8 cellular contexts compared by ENCODE assay signal in genomic region chr2:206989306-206989705, GRCh38. TPM values are rescaled to one million over a fixed set of nuclear protein-coding genes. Genes with fewer than 3 reads are reported as not detected.
DNase-seq lines count a peak whose midpoint lies in the region; TF ChIP-seq lines count a peak whose summit lies in the region.

No MANE protein-coding gene starts in this region.

- H3K36me3 ChIP-seq in GM06990 (ENCODE audit: control insufficient read depth, insufficient read depth, low read length) (no peaks in the 10 kb centered on the region), brain microvascular endothelial cell (replicated peaks) (no peaks in the 10 kb centered on the region)
- H3K36me3 ChIP-seq in effector memory CD4-positive, alpha-beta T cell (ENCODE audit: control insufficient read depth, insufficient read depth, low read length), result no peaks in the 10 kb centered on the region

- in situ Hi-C loops in brain microvascular endothelial cell (cut with HindIII; ENCODE audit: low pct_ligation_motif_present, low sequenced_read_pairs), result no loop called here

- no peak overlapping the region for H3K4me3 ChIP-seq in GM06990 (replicated peaks; ENCODE audit: low read depth, low read length)
- no peak overlapping the region for H3K4me3 ChIP-seq in HFF-Myc (replicated peaks; ENCODE audit: low read depth, low read length)
- no peak overlapping the region for H3K4me3 ChIP-seq in brain microvascular endothelial cell (ENCODE audit: low read depth, low read length)
- H3K4me3 ChIP-seq in effector memory CD4-positive, alpha-beta T cell (ENCODE audit: insufficient read depth, low read depth, low read length, poor library complexity, severe bottlenecking), result no peak overlapping the region

- H3K27me3 ChIP-seq in GM06990 (replicated peaks; ENCODE audit: control insufficient read depth, insufficient read depth, low read length), result no peaks in the 10 kb centered on the region
- H3K27me3 ChIP-seq in brain microvascular endothelial cell (replicated peaks), result no peaks in the 10 kb centered on the region
- H3K27me3 ChIP-seq in effector memory CD4-positive, alpha-beta T cell (replicated peaks; ENCODE audit: control insufficient read depth, insufficient read depth, low read length, poor library complexity, severe bottlenecking), result no peaks in the 10 kb centered on the region

- no peak overlapping the region for H3K27ac ChIP-seq in brain microvascular endothelial cell
- H3K27ac ChIP-seq in effector memory CD4-positive, alpha-beta T cell (ENCODE audit: insufficient read depth, low read length, poor library complexity, severe bottlenecking), result no peak overlapping the region

- DNase-seq in AG08396 (ENCODE audit: low spot score) (peak; percentile 44), GM06990 (ENCODE audit: extremely low read depth, insufficient read length) (peak; percentile 13), HFF-Myc (ENCODE audit: extremely low read depth, low read depth) (no peak), NCI-H2171 (lab: John Stamatoyannopoulos, UW) (peak; percentile 14), brain microvascular endothelial cell (no peak), lung microvascular endothelial cell (ENCODE audit: low read depth in 2 of 2) (peak; percentile 51 to 67), NCI-H1694 (lab: John Stamatoyannopoulos, UW) (no peak)
- no peak for DNase-seq in effector memory CD4-positive, alpha-beta T cell

- peaks cover 4% of the 10 kb centered on the region for H3K4me1 ChIP-seq in effector memory CD4-positive, alpha-beta T cell (ENCODE audit: control insufficient read depth, insufficient read depth, low read length, poor library complexity, severe bottlenecking)

- peak; percentile 91 for TF ChIP-seq CTCF in GM06990 (IDR thresholded peaks at IDR 0.05; ENCODE audit: insufficient read depth, low read length, poor library complexity, severe bottlenecking)
- peak; percentile 78 for TF ChIP-seq CTCF in HFF-Myc (IDR thresholded peaks at IDR 0.05; ENCODE audit: low read depth, low read length, missing control alignments)
- TF ChIP-seq CTCF in brain microvascular endothelial cell (IDR thresholded peaks at IDR 0.05; ENCODE audit: low read depth, low read length, missing control alignments), result peak; percentile 93

- no peaks in the 10 kb centered on the region for H3K9me3 ChIP-seq in effector memory CD4-positive, alpha-beta T cell (ENCODE audit: control insufficient read depth, low read length)

RNA-seq across cellular contexts. Expression of gene CPO, which starts 50.0 kb away (rescaled TPM):
- total RNA-seq in lung microvascular endothelial cell, result not detected in 2 replicates

Comparison
In these comparisons a context has a peak if more than half of its experiments do, and no peak if none do; other contexts are left out.
1. DNase-seq: peak in AG08396 (single experiment), GM06990 (single experiment), NCI-H2171 (single experiment) and lung microvascular endothelial cell (2 of 2); none in HFF-Myc (single experiment), brain microvascular endothelial cell (single experiment), effector memory CD4-positive, alpha-beta T cell (0 of 3) and NCI-H1694 (single experiment).
2. Peak in every context shown above with its lines, with median percentiles within 50 percentile points of each other: CTCF ChIP-seq.